In the genomic region with DNA sequence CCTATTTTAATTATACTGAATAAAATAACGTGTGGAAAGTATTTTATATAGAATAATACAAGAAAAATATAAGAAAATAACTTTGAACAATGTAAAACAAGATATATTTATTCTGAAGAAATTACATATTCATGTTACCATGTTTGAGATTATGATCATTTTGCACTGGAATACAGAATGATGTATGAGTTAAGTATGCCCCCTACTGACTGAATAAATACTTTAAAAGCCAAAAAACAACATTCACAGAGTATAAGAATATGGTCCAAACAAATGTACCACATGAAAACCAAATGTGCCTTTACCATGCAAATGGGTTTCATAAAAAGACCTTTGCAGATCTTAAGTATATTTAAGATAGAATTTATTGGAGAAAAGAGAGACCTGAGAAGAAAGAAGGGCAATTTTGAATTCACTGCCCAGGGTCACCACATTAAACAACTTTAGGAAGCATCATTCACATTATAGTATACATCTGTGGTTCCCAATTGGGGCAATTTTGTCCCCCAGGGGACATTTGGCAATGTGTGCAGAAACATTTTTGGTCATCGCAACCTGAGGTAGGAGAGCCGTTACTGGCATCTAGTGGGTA, we compare ENCODE assay signal across 1 cellular context.
TF ChIP-seq lines count a peak whose summit lies in the region.

No MANE protein-coding gene starts in this region.

TF ChIP-seq in SK-N-SH, 30 proteins besides CTCF, POLR2A, EP300 and RAD21 (continued from another document):
- TF ChIP-seq YY1 (IDR thresholded peaks at IDR 0.05; ENCODE audit: low read depth) (no peak), TEAD4 (IDR thresholded peaks at IDR 0.05; ENCODE audit: borderline replicate concordance, insufficient read depth) (no peak)
- TF ChIP-seq, protein P1, sequence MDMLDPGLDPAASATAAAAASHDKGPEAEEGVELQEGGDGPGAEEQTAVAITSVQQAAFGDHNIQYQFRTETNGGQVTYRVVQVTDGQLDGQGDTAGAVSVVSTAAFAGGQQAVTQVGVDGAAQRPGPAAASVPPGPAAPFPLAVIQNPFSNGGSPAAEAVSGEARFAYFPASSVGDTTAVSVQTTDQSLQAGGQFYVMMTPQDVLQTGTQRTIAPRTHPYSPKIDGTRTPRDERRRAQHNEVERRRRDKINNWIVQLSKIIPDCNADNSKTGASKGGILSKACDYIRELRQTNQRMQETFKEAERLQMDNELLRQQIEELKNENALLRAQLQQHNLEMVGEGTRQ (IDR thresholded peaks at IDR 0.05; ENCODE audit: borderline replicate concordance, low read depth, low read length), result no peak
TF ChIP-seq in SK-N-SH: peak in this region for 2.
